22 cellular contexts compared by ENCODE assay signal in the genomic region with DNA sequence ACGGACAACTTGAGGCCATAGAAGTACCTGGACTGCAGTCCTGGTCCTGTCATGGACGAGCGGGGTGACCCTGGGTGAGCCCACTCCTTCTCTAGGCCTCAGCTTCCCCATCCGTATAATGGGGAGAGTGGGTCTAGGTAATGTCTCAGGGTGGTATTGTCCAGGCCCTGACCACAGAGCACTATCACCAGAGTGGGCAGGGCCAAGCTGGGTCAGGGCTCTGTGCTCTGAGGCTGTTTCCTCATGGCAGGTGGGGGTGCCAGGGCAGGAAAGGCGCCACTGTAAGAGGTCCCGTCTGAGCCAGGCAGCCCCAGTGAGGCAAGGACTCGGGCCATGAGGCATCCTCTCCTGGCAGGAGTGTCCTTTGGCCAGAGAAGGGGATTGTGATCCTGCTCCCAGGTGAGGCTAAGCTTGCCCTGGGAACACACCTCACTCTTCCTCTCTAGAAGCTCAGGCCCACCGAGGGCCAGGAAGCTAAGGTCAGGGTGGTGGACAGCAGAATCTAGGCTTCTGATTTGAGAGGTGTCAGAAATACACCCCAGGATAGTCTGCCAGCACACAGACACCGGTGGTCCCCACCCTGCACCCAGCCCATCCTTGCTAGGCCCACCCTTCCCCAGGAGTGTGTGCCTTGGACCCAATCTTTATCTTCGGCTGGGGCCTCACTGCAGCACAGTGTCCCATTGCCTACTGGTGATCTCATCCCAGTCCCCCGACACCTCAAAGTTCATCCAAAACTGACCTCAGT. TPM values are rescaled to one million over a fixed set of nuclear protein-coding genes. Genes with fewer than 3 reads are reported as not detected.
A peak's percentile ranks its signal among the peaks of the same experiment; 100 is the strongest.
DNase-seq lines count a peak whose midpoint lies in the region; TF ChIP-seq lines count a peak whose summit lies in the region.
"Had no signal": no experiment of that assay in that cellular context is flagged by ENCODE, and none has a peak within 500 bp of the region (broad histone marks: within the 10 kb centered on the region; RNA-seq: fewer than 3 reads in every experiment).

No MANE protein-coding gene starts in this region.

- peaks cover 0 to under 1% of the 10 kb centered on the region in 2 donors for H3K36me3 ChIP-seq in ascending aorta
- no peaks in the 10 kb centered on the region for H3K36me3 ChIP-seq in stomach smooth muscle (ENCODE audit: control insufficient read depth in 2 of 2, insufficient read depth in 2 of 2, low read length in 2 of 2)
- H3K36me3 ChIP-seq in CD4-positive, alpha-beta memory T cell (ENCODE audit: insufficient read depth, low read length): no peaks in the 10 kb centered on the region
- H3K36me3 ChIP-seq: ovary, transverse colon had no signal

- H3K36me3 Mint-ChIP-seq in endothelial cell (ENCODE audit: low read depth, unreplicated experiment) (peaks cover 13% of the 10 kb centered on the region), nephron (ENCODE audit: low read depth) (peaks cover 3% of the 10 kb centered on the region)
- H3K36me3 Mint-ChIP-seq in CD4-positive, alpha-beta memory T cell: no peaks in the 10 kb centered on the region
- H3K36me3 Mint-ChIP-seq: activated CD4-positive, alpha-beta memory T cell treated with anti-CD3 and anti-CD28 coated beads for 36 hours; activated naive CD4-positive, alpha-beta T cell treated with anti-CD3 and anti-CD28 coated beads, Interleukin-2, amount 50 U/mL, for 24 hours; stimulated activated effector memory CD8-positive, alpha-beta T cell treated with anti-CD3 and anti-CD28 coated beads, Interleukin-12 subunit alpha, Interleukin-12 subunit beta, amount 100 ng/mL, for 72 hours had no signal

- peak overlapping the region; percentile 85 to 90 for H3K27ac ChIP-seq in ascending aorta
- H3K27ac ChIP-seq in stomach smooth muscle (ENCODE audit: low read length): peak overlapping the region; percentile 18
- H3K27ac ChIP-seq in CD4-positive, alpha-beta memory T cell (ENCODE audit: low read depth, low read length): no peak overlapping the region
- H3K27ac ChIP-seq: transverse colon had no signal

- H3K4me3 ChIP-seq in ascending aorta: no peak overlapping the region
- H3K4me3 ChIP-seq in stomach smooth muscle (ENCODE audit: low read length in 2 of 2): no peak overlapping the region
- no peak overlapping the region for H3K4me3 ChIP-seq in CD4-positive, alpha-beta memory T cell (ENCODE audit: low read length in 2 of 2)
- H3K4me3 ChIP-seq: ovary, transverse colon had no signal

- H3K4me1 Mint-ChIP-seq in endothelial cell (ENCODE audit: unreplicated experiment): peaks cover 29% of the 10 kb centered on the region
- H3K4me1 Mint-ChIP-seq in nephron: peaks cover 54% of the 10 kb centered on the region
- H3K4me1 Mint-ChIP-seq in CD4-positive, alpha-beta memory T cell: peaks cover 3 to 12% (median 7%) of the 10 kb centered on the region in 4 donors

- H3K9ac ChIP-seq in stomach smooth muscle (ENCODE audit: low read length in 2 of 2): no peak overlapping the region

- H3K27ac Mint-ChIP-seq in endothelial cell (ENCODE audit: unreplicated experiment) (peak overlapping the region; percentile 27), nephron (peak overlapping the region; percentile 64 to 91 (median 84))
- no peak overlapping the region for H3K27ac Mint-ChIP-seq in CD4-positive, alpha-beta memory T cell
- H3K27ac Mint-ChIP-seq: activated CD4-positive, alpha-beta memory T cell treated with anti-CD3 and anti-CD28 coated beads for 36 hours; activated naive CD4-positive, alpha-beta T cell treated with anti-CD3 and anti-CD28 coated beads, Interleukin-2, amount 50 U/mL, for 24 hours; stimulated activated effector memory CD8-positive, alpha-beta T cell treated with anti-CD3 and anti-CD28 coated beads, Interleukin-12 subunit alpha, Interleukin-12 subunit beta, amount 100 ng/mL, for 72 hours; T-helper 2 cell treated with Interferon-gamma antibody and Interleukin-4, amounts not matched to agents 5 μg/mL and 100 μg/mL, for 36 hours had no signal

- TF ChIP-seq CTCF in ascending aorta (IDR thresholded peaks at IDR 0.05): no peak
- no peak for TF ChIP-seq CTCF in endothelial cell (IDR thresholded peaks at IDR 0.05; ENCODE audit: unreplicated experiment)
- TF ChIP-seq CTCF in nephron (IDR thresholded peaks at IDR 0.05; ENCODE audit: unreplicated experiment in 3 of 3): no peak

- DNase-seq in ascending aorta (ENCODE audit: low spot score in 2 of 2) (peak in 1 of 2 donors; percentile 64), endothelial cell (ENCODE audit: low spot score) (no peak), GM19240 (ENCODE audit: insufficient read length, low spot score) (no peak), C1 segment of cervical spinal cord (lab: John Stamatoyannopoulos, UW) (no peak)
- DNase-seq in CD4-positive, alpha-beta memory T cell: no peak
- DNase-seq: activated CD4-positive, alpha-beta memory T cell treated with anti-CD3 and anti-CD28 coated beads for 36 hours; activated T-cell treated with anti-CD3 and anti-CD28 coated beads for 4 hours; AML-193; DMS79 treated with DMSO at 0.1 percent for 48 hours; HCEC 1CT; Kasumi-1; NCI-H1092; NCI-H1930; transverse colon had no signal

- H3K27me3 Mint-ChIP-seq in endothelial cell (ENCODE audit: unreplicated experiment): peaks cover 14% of the 10 kb centered on the region
- peaks cover 9% of the 10 kb centered on the region for H3K27me3 Mint-ChIP-seq in nephron (ENCODE audit: low read depth)
- H3K27me3 Mint-ChIP-seq in CD4-positive, alpha-beta memory T cell: peaks cover 2 to 4% of the 10 kb centered on the region in 2 donors
- H3K27me3 Mint-ChIP-seq: activated naive CD4-positive, alpha-beta T cell treated with anti-CD3 and anti-CD28 coated beads, Interleukin-2, amount 50 U/mL, for 24 hours had no signal

- intact Hi-C loops in ascending aorta (cut with DNase I): loop anchor here (5.0 kb wide), 1 partner anchor 43 kb away; the partner anchor contains the start of gene RBM22
- intact Hi-C loops in CD4-positive, alpha-beta memory T cell (cut with micrococcal nuclease): loop anchor here (5.0 kb wide), 1 partner anchor 118 kb away; the partner anchor contains the start of gene SMIM3

- CTCF ChIA-PET in CD4-positive, alpha-beta memory T cell (lab: Charles Lee; ENCODE audit: partially characterized antibody): no interaction called here

- H3K9me3 ChIP-seq in ascending aorta (no peaks in the 10 kb centered on the region), stomach smooth muscle (ENCODE audit: control insufficient read depth in 2 of 2, low read length in 2 of 2) (no peaks in the 10 kb centered on the region)
- no peaks in the 10 kb centered on the region for H3K9me3 ChIP-seq in CD4-positive, alpha-beta memory T cell (ENCODE audit: control insufficient read depth in 1 of 2, low read length in 2 of 2)
- H3K9me3 ChIP-seq: ovary, transverse colon had no signal

- no peak overlapping the region for H3K4me3 Mint-ChIP-seq in endothelial cell (ENCODE audit: unreplicated experiment)
- peak overlapping the region in 1 of 3 experiments; percentile 15 for H3K4me3 Mint-ChIP-seq in nephron
- no peak overlapping the region for H3K4me3 Mint-ChIP-seq in CD4-positive, alpha-beta memory T cell
- H3K4me3 Mint-ChIP-seq: activated CD4-positive, alpha-beta memory T cell treated with anti-CD3 and anti-CD28 coated beads for 36 hours; activated naive CD4-positive, alpha-beta T cell treated with anti-CD3 and anti-CD28 coated beads, Interleukin-2, amount 50 U/mL, for 24 hours; stimulated activated effector memory CD8-positive, alpha-beta T cell treated with anti-CD3 and anti-CD28 coated beads, Interleukin-12 subunit alpha, Interleukin-12 subunit beta, amount 100 ng/mL, for 72 hours; T-helper 2 cell treated with Interferon-gamma antibody and Interleukin-4, amounts not matched to agents 5 μg/mL and 100 μg/mL, for 36 hours had no signal

- H3K9me3 Mint-ChIP-seq in endothelial cell (ENCODE audit: unreplicated experiment) (no peaks in the 10 kb centered on the region), nephron (no peaks in the 10 kb centered on the region)
- H3K9me3 Mint-ChIP-seq in CD4-positive, alpha-beta memory T cell: peaks cover 0 to 2% (median 0%) of the 10 kb centered on the region in 8 donors
- H3K9me3 Mint-ChIP-seq: activated CD4-positive, alpha-beta memory T cell treated with anti-CD3 and anti-CD28 coated beads for 36 hours; activated naive CD4-positive, alpha-beta T cell treated with anti-CD3 and anti-CD28 coated beads, Interleukin-2, amount 50 U/mL, for 24 hours; stimulated activated effector memory CD8-positive, alpha-beta T cell treated with anti-CD3 and anti-CD28 coated beads, Interleukin-12 subunit alpha, Interleukin-12 subunit beta, amount 100 ng/mL, for 72 hours; T-helper 2 cell treated with Interferon-gamma antibody and Interleukin-4, amounts not matched to agents 5 μg/mL and 100 μg/mL, for 36 hours had no signal

- POLR2A ChIA-PET in CD4-positive, alpha-beta memory T cell (lab: Charles Lee; ENCODE audit: partially characterized antibody): no interaction called here

- H3K4me1 ChIP-seq in ascending aorta: peaks cover 16 to 35% of the 10 kb centered on the region in 2 donors
- peaks cover 43% of the 10 kb centered on the region for H3K4me1 ChIP-seq in stomach smooth muscle (ENCODE audit: control insufficient read depth, insufficient read depth, low read length)
- H3K4me1 ChIP-seq in CD4-positive, alpha-beta memory T cell (ENCODE audit: insufficient read depth, low read length): peaks cover 12% of the 10 kb centered on the region

- H3K27me3 ChIP-seq in ascending aorta (no peaks in the 10 kb centered on the region), stomach smooth muscle (ENCODE audit: control insufficient read depth in 1 of 2, insufficient read depth in 2 of 2, low read length in 2 of 2) (no peaks in the 10 kb centered on the region)
- H3K27me3 ChIP-seq in CD4-positive, alpha-beta memory T cell (ENCODE audit: insufficient read depth, low read length): no peaks in the 10 kb centered on the region
- H3K27me3 ChIP-seq: ovary, transverse colon had no signal

RNA-seq across cellular contexts. Expression of gene MYOZ3, which starts 1.5 kb away (rescaled TPM):
- total RNA-seq in ascending aorta: 1.1 TPM
- total RNA-seq in endothelial cell (ENCODE audit: unreplicated experiment): 12.0 TPM
- total RNA-seq in CD4-positive, alpha-beta memory T cell: not detected
- not detected for polyA plus RNA-seq in CD4-positive, alpha-beta memory T cell
- total RNA-seq: HT1080, SK-MEL-5, transverse colon had no signal

RNA-seq across cellular contexts. Expression of gene SYNPO, which starts 19.1 kb away (rescaled TPM):
- total RNA-seq in ascending aorta (128 TPM), endothelial cell (ENCODE audit: unreplicated experiment) (94.3 TPM)
- total RNA-seq in CD4-positive, alpha-beta memory T cell: under 1 TPM in 1 of 2 experiments, not detected in 1; 0.06 TPM
- polyA plus RNA-seq in CD4-positive, alpha-beta memory T cell: not detected
- total RNA-seq: SK-MEL-5 had no signal

RNA-seq across cellular contexts. Expression of gene RBM22, which starts 41.3 kb away (rescaled TPM):
- total RNA-seq in ascending aorta (45.3 TPM), endothelial cell (ENCODE audit: unreplicated experiment) (54.5 TPM)
- total RNA-seq in CD4-positive, alpha-beta memory T cell: 10 to 100 TPM; 91.0 to 91.2 TPM
- 10 to 100 TPM; 52.4 to 69.4 TPM for polyA plus RNA-seq in CD4-positive, alpha-beta memory T cell

Comparison
In these comparisons a context has a peak if more than half of its experiments do, and no peak if none do; other contexts are left out.
1. H3K27ac Mint-ChIP-seq: peak in endothelial cell (single experiment) and nephron (3 of 3); none in CD4-positive, alpha-beta memory T cell (0 of 7).
2. RNA of gene SYNPO, which starts 19.1 kb away (total RNA-seq): 128 TPM in ascending aorta (single experiment) and 94.3 TPM in endothelial cell (single experiment); 0.06 TPM in CD4-positive, alpha-beta memory T cell; every median in the first group is over 10 times any median in the second.